18 cellular contexts compared by ENCODE assay signal in genomic region chr4:141078871-141079270, GRCh38. TPM values are rescaled to one million over a fixed set of nuclear protein-coding genes. Genes with fewer than 3 reads are reported as not detected.
DNase-seq lines count a peak whose midpoint lies in the region; TF ChIP-seq lines count a peak whose summit lies in the region.
"Had no signal": no experiment of that assay in that cellular context is flagged by ENCODE, and none has a peak within 500 bp of the region (broad histone marks: within the 10 kb centered on the region; RNA-seq: fewer than 3 reads in every experiment).

No MANE protein-coding gene starts in this region.

- no peaks in the 10 kb centered on the region for H3K36me3 ChIP-seq in fibroblast of lung (ENCODE audit: control insufficient read depth, insufficient read depth, low read length)
- no peaks in the 10 kb centered on the region for H3K36me3 ChIP-seq in prostate gland
- H3K36me3 ChIP-seq: BLaER1 treated with 17β-estradiol and CSF1 and Interleukin-3, amounts not matched to agents 10 nM and 100 nM; Peyer's patch had no signal

- H3K9me3 ChIP-seq in fibroblast of lung (ENCODE audit: control insufficient read depth, insufficient read depth, low read depth, low read length), result no peaks in the 10 kb centered on the region
- no peaks in the 10 kb centered on the region for H3K9me3 ChIP-seq in prostate gland
- H3K9me3 ChIP-seq: BLaER1 treated with 17β-estradiol and CSF1 and Interleukin-3, amounts not matched to agents 10 nM and 100 nM; Peyer's patch had no signal

- no peaks in the 10 kb centered on the region for H3K36me3 Mint-ChIP-seq in nephron progenitor cell (ENCODE audit: low read depth)

- H3K27ac ChIP-seq in fibroblast of lung (ENCODE audit: insufficient read depth, low read length) (no peak overlapping the region), prostate gland (no peak overlapping the region)
- H3K27ac ChIP-seq: BLaER1 treated with 17β-estradiol and CSF1 and Interleukin-3, amounts not matched to agents 10 nM and 100 nM; KMS-11; Peyer's patch; SK-N-MC had no signal

- H3K27ac Mint-ChIP-seq in nephron progenitor cell, result peak overlapping the region; percentile 94

- H3K4me3 ChIP-seq in fibroblast of lung (replicated peaks in 1 of 4; ENCODE audit: control extremely low read depth in 1 of 4, insufficient read depth in 1 of 4, low read depth in 3 of 4, low read length in 4 of 4), result no peak overlapping the region
- no peak overlapping the region for H3K4me3 ChIP-seq in prostate gland
- H3K4me3 ChIP-seq: BLaER1 treated with 17β-estradiol and CSF1 and Interleukin-3, amounts not matched to agents 10 nM and 100 nM; Peyer's patch; SK-N-MC had no signal

- H3K4me1 Mint-ChIP-seq in nephron progenitor cell, result peaks cover 11% of the 10 kb centered on the region

- intact Hi-C loops in prostate gland (cut with DNase I), result loop anchor here (5.0 kb wide), 1 partner anchor 53 kb away; the partner anchor contains the start of gene RNF150

- no peaks in the 10 kb centered on the region for H3K79me2 ChIP-seq in fibroblast of lung (ENCODE audit: control insufficient read depth, insufficient read depth, low read length)

- H3K4me1 ChIP-seq in fibroblast of lung (ENCODE audit: control insufficient read depth, extremely low read depth, insufficient read depth, low read length), result no peaks in the 10 kb centered on the region
- no peaks in the 10 kb centered on the region for H3K4me1 ChIP-seq in prostate gland (replicated peaks)
- H3K4me1 ChIP-seq: BLaER1 treated with 17β-estradiol and CSF1 and Interleukin-3, amounts not matched to agents 10 nM and 100 nM; Peyer's patch had no signal

- TF ChIP-seq CTCF in fibroblast of lung (conservative IDR thresholded peaks at IDR 0.05 in 1 of 2, IDR thresholded peaks at IDR 0.05 in 1 of 2; ENCODE audit: low read depth in 1 of 2, low read length in 2 of 2), result no peak
- TF ChIP-seq CTCF in nephron progenitor cell (IDR thresholded peaks at IDR 0.05), result no peak
- TF ChIP-seq CTCF in prostate gland (IDR thresholded peaks at IDR 0.05), result no peak

- TF ChIP-seq POLR2A in prostate gland (IDR thresholded peaks at IDR 0.05), result no peak

- no peaks in the 10 kb centered on the region for H3K9me3 Mint-ChIP-seq in nephron progenitor cell

- H3K27me3 ChIP-seq in fibroblast of lung (ENCODE audit: control insufficient read depth, insufficient read depth, low read length), result no peaks in the 10 kb centered on the region
- H3K27me3 ChIP-seq in prostate gland (replicated peaks; ENCODE audit: insufficient read depth), result no peaks in the 10 kb centered on the region
- H3K27me3 ChIP-seq: BLaER1 treated with 17β-estradiol and CSF1 and Interleukin-3, amounts not matched to agents 10 nM and 100 nM; Peyer's patch had no signal

- H3K27me3 Mint-ChIP-seq in nephron progenitor cell (ENCODE audit: low read depth, poor library complexity), result no peaks in the 10 kb centered on the region

- no peak overlapping the region for H2AFZ ChIP-seq in fibroblast of lung (ENCODE audit: low read length)

- no peak overlapping the region for H3K9ac ChIP-seq in fibroblast of lung (ENCODE audit: insufficient read depth, low read length)
- H3K9ac ChIP-seq: BLaER1 treated with 17β-estradiol and CSF1 and Interleukin-3, amounts not matched to agents 10 nM and 100 nM; KMS-11 had no signal

- DNase-seq in EH (ENCODE audit: low read depth), result peak; percentile 43
- DNase-seq in amniotic epithelial cell (ENCODE audit: low read depth), result peak; percentile 51
- peak; percentile 37 to 73 for DNase-seq in fibroblast of lung (ENCODE audit: low read depth in 2 of 2)
- DNase-seq in nephron progenitor cell, result no peak
- no peak for DNase-seq in NCI-H2081 (lab: John Stamatoyannopoulos, UW)
- DNase-seq in mucosa of gallbladder (ENCODE audit: low spot score), result no peak
- no peak for DNase-seq in prostate gland (ENCODE audit: low spot score)
- DNase-seq: DND-41, GDM1, GOT3, NCI-H1092, NCI-H146, NCI-H2227 treated with DMSO at 0.1 percent for 48 hours, NCI-H524, Peyer's patch had no signal

- no peaks in the 10 kb centered on the region for H4K20me1 ChIP-seq in fibroblast of lung (ENCODE audit: control insufficient read depth, extremely low read depth, insufficient read depth, low read length)
- H4K20me1 ChIP-seq: BLaER1 treated with 17β-estradiol and CSF1 and Interleukin-3, amounts not matched to agents 10 nM and 100 nM had no signal

- H3K4me3 Mint-ChIP-seq in nephron progenitor cell, result no peak overlapping the region

- no peak overlapping the region for H3K4me2 ChIP-seq in fibroblast of lung (ENCODE audit: extremely low read depth, insufficient read depth, low read length)
- H3K4me2 ChIP-seq: BLaER1 treated with 17β-estradiol and CSF1 and Interleukin-3, amounts not matched to agents 10 nM and 100 nM; KMS-11 had no signal

RNA-seq across cellular contexts. Expression of gene RNF150, which starts 54.4 kb away (rescaled TPM):
- total RNA-seq in fibroblast of lung (0.51 and 0.66 TPM in 2 replicates), mucosa of gallbladder (20.5 TPM), prostate gland (10 to 100 TPM; 11.7 to 12.3 TPM)
- polyA plus RNA-seq in fibroblast of lung, result 1.3 and 5.6 TPM in 2 replicates
- 1.0 and 5.1 TPM in 2 replicates for polyA plus RNA-seq in fibroblast of lung (2012)
- 6.5 and 14.0 TPM in 2 replicates for polyA minus RNA-seq in fibroblast of lung (ENCODE audit: low replicate concordance)

Comparison
In these comparisons a context has a peak if more than half of its experiments do, and no peak if none do; other contexts are left out.
1. DNase-seq: peak in EH (single experiment), amniotic epithelial cell (single experiment) and fibroblast of lung (2 of 2); none in nephron progenitor cell (single experiment), NCI-H2081 (0 of 2), mucosa of gallbladder (single experiment) and prostate gland (single experiment).